ENCODE assay signal across 22 cellular contexts in genomic region chr5:175709276-175709781, GRCh38. TPM values are rescaled to one million over a fixed set of nuclear protein-coding genes. Genes with fewer than 3 reads are reported as not detected.
A peak's percentile ranks its signal among the peaks of the same experiment; 100 is the strongest.
DNase-seq lines count a peak whose midpoint lies in the region; ATAC-seq and TF ChIP-seq lines count a peak whose summit lies in the region.
"Had no signal": no experiment of that assay in that cellular context is flagged by ENCODE, and none has a peak within 500 bp of the region (broad histone marks: within the 10 kb centered on the region; RNA-seq: fewer than 3 reads in every experiment).

No MANE protein-coding gene starts in this region.

- no peaks in the 10 kb centered on the region for H3F3A ChIP-seq in SK-N-SH (replicated peaks; ENCODE audit: insufficient read depth)

- WGBS in SK-N-SH (ENCODE audit: low lambda C conversion rate): 50% methylated on average over 10 of the region's 13 CpGs

- no peak overlapping the region for H3K4me3 Mint-ChIP-seq in activated T-helper 1 cell treated with anti-CD3 and anti-CD28 coated beads, Interleukin-12 subunit alpha, Interleukin-12 subunit beta, Interleukin-2, Interleukin-4 antibody, amounts not matched to agents 30 ng/mL and 10 ng/mL and 1 ng/mL, durations not matched to agents 14 hours and 24 hours and 36 hours
- H3K4me3 Mint-ChIP-seq: activated T-cell treated with anti-CD3 and anti-CD28 coated beads, Interleukin-2, amount 50 U/mL, for 72 hours; central memory CD8-positive, alpha-beta T cell; effector memory CD8-positive, alpha-beta T cell; naive B cell had no signal

- intact Hi-C loops in activated T-helper 1 cell treated with anti-CD3 and anti-CD28 coated beads, Interleukin-12 subunit alpha, Interleukin-12 subunit beta, Interleukin-2, Interleukin-4 antibody, amounts not matched to agents 30 ng/mL and 10 ng/mL and 1 ng/mL, durations not matched to agents 14 hours and 24 hours and 36 hours (cut with micrococcal nuclease): no loop called here

- no peaks in the 10 kb centered on the region for H3K9me2 ChIP-seq in SK-N-SH

- H3K27ac Mint-ChIP-seq in activated T-helper 1 cell treated with anti-CD3 and anti-CD28 coated beads, Interleukin-12 subunit alpha, Interleukin-12 subunit beta, Interleukin-2, Interleukin-4 antibody, amounts not matched to agents 30 ng/mL and 10 ng/mL and 1 ng/mL, durations not matched to agents 14 hours and 24 hours and 36 hours: peak overlapping the region; percentile 78
- H3K27ac Mint-ChIP-seq: activated T-cell treated with anti-CD3 and anti-CD28 coated beads, Interleukin-2, amount 50 U/mL, for 72 hours; effector memory CD8-positive, alpha-beta T cell had no signal

- no peak for TF ChIP-seq CTCF in SK-N-SH (IDR thresholded peaks at IDR 0.05)

- no peak for ATAC-seq in GM18519 (IDR thresholded peaks at IDR 0.05; ENCODE audit: low FRiP score, unreplicated experiment)
- ATAC-seq: activated T-cell treated with anti-CD3 and anti-CD28 coated beads, Interleukin-2, amount 50 U/mL, for 72 hours; effector memory CD8-positive, alpha-beta T cell had no signal

- POLR2A ChIA-PET in SK-N-SH (lab: Yijun Ruan, JAX): no interaction called here

- H3K9me3 ChIP-seq in BLaER1: peaks cover 8% of the 10 kb centered on the region
- H3K9me3 ChIP-seq in SK-N-SH: no peaks in the 10 kb centered on the region
- H3K9me3 ChIP-seq: testis had no signal

- no peak overlapping the region for H2AFZ ChIP-seq in SK-N-SH (ENCODE audit: low read depth)
- H2AFZ ChIP-seq: parathyroid adenoma had no signal

- peaks cover 18% of the 10 kb centered on the region for H3K4me1 Mint-ChIP-seq in activated T-helper 1 cell treated with anti-CD3 and anti-CD28 coated beads, Interleukin-12 subunit alpha, Interleukin-12 subunit beta, Interleukin-2, Interleukin-4 antibody, amounts not matched to agents 30 ng/mL and 10 ng/mL and 1 ng/mL, durations not matched to agents 14 hours and 24 hours and 36 hours (ENCODE audit: low read depth)
- H3K4me1 Mint-ChIP-seq: central memory CD8-positive, alpha-beta T cell; naive B cell had no signal

- H3K36me3 ChIP-seq in BLaER1: peaks cover 8% of the 10 kb centered on the region
- H3K36me3 ChIP-seq in SK-N-SH (replicated peaks in 1 of 2; ENCODE audit: control insufficient read depth in 1 of 2, insufficient read depth in 2 of 2, low read length in 1 of 2): no peaks in the 10 kb centered on the region

- H3K27me3 ChIP-seq in BLaER1 (no peaks in the 10 kb centered on the region), SK-N-SH (ENCODE audit: insufficient read depth) (no peaks in the 10 kb centered on the region)
- H3K27me3 ChIP-seq: testis had no signal

- H3K27me3 Mint-ChIP-seq in activated T-helper 1 cell treated with anti-CD3 and anti-CD28 coated beads, Interleukin-12 subunit alpha, Interleukin-12 subunit beta, Interleukin-2, Interleukin-4 antibody, amounts not matched to agents 30 ng/mL and 10 ng/mL and 1 ng/mL, durations not matched to agents 14 hours and 24 hours and 36 hours (ENCODE audit: insufficient read depth): no peaks in the 10 kb centered on the region

- H3K36me3 Mint-ChIP-seq in activated T-helper 1 cell treated with anti-CD3 and anti-CD28 coated beads, Interleukin-12 subunit alpha, Interleukin-12 subunit beta, Interleukin-2, Interleukin-4 antibody, amounts not matched to agents 30 ng/mL and 10 ng/mL and 1 ng/mL, durations not matched to agents 14 hours and 24 hours and 36 hours (ENCODE audit: low read depth): peaks cover 52% of the 10 kb centered on the region

- no peak for TF ChIP-seq EP300 in SK-N-SH (IDR thresholded peaks at IDR 0.05; ENCODE audit: borderline replicate concordance in 1 of 2, low read depth in 1 of 2, low read length in 1 of 2)

- H3K4me2 ChIP-seq in BLaER1 (peak overlapping the region; percentile 71), SK-N-SH (no peak overlapping the region)

- H4K20me1 ChIP-seq in BLaER1 (no peaks in the 10 kb centered on the region), SK-N-SH (ENCODE audit: insufficient read depth) (no peaks in the 10 kb centered on the region)

- H3K4me1 ChIP-seq in BLaER1 (peaks cover 49% of the 10 kb centered on the region), SK-N-SH (ENCODE audit: control insufficient read depth in 1 of 2, insufficient read depth in 2 of 2, low read depth in 1 of 2, low read length in 1 of 2) (peaks cover 0 to 9% of the 10 kb centered on the region in 2 experiments; a peak in 1 of 4 replicates)
- H3K4me1 ChIP-seq: testis had no signal

- CTCF ChIA-PET in SK-N-SH (lab: Yijun Ruan, JAX): interaction anchor here (1.0 to 10.1 kb wide), 3 partner anchors 9 to 175 kb away, joined by 4 to 57 read pairs (median 9); no protein-coding TSS in a partner anchor

- H3K27ac ChIP-seq in BLaER1: 0 out of 2 replicates have a peak overlapping the region, but pooled peaks have one; percentile 24
- no peak overlapping the region for H3K27ac ChIP-seq in SK-N-SH (ENCODE audit: low read depth in 2 of 2, low read length in 1 of 2)
- H3K27ac ChIP-seq: parathyroid adenoma, testis had no signal

- H3K4me3 ChIP-seq in BLaER1 (no peak overlapping the region), SK-N-SH (ENCODE audit: low read depth in 2 of 2, low read length in 1 of 2) (no peak overlapping the region)
- H3K4me3 ChIP-seq: testis had no signal

- no peak for TF ChIP-seq RAD21 in SK-N-SH (IDR thresholded peaks at IDR 0.05; ENCODE audit: low read length)

- peak; percentile 14 for DNase-seq in COLO668 (lab: John Stamatoyannopoulos, UW; ENCODE audit: unreplicated experiment)
- DNase-seq in activated T-helper 1 cell treated with anti-CD3 and anti-CD28 coated beads, Interleukin-12 subunit alpha, Interleukin-12 subunit beta, Interleukin-2, Interleukin-4 antibody, amounts not matched to agents 30 ng/mL and 10 ng/mL and 1 ng/mL, durations not matched to agents 14 hours and 24 hours and 36 hours (ENCODE audit: low spot score): no peak
- DNase-seq in mesenteric fat pad (ENCODE audit: low spot score): peak; percentile 71
- DNase-seq in SK-N-SH: no peak
- DNase-seq in SHP77 treated with DMSO at 0.1 percent for 48 hours (lab: John Stamatoyannopoulos, UW): no peak
- DNase-seq in NCI-H128 (lab: John Stamatoyannopoulos, UW; ENCODE audit: unreplicated experiment): no peak
- DNase-seq: activated CD4-positive, alpha-beta T cell treated with anti-CD3 and anti-CD28 coated beads, Interleukin-2, amount 50 U/mL, for 48 hours; activated T-cell treated with anti-CD3 and anti-CD28 coated beads, Interleukin-2, amount 50 U/mL, for 72 hours; Calu3; effector memory CD8-positive, alpha-beta T cell; EL; MV-4-11; naive B cell; NCI-H2171 treated with DMSO at 0.1 percent for 48 hours; small intestine; stimulated activated CD4-positive, alpha-beta T cell treated with anti-CD3 and anti-CD28 coated beads, Interleukin-4, amount 100 ng/mL, for 24 hours; testis had no signal

- H3K79me2 ChIP-seq in SK-N-SH (ENCODE audit: insufficient read depth): no peaks in the 10 kb centered on the region
- H3K79me2 ChIP-seq: parathyroid adenoma had no signal

- H3K9ac ChIP-seq in BLaER1: no peak overlapping the region
- H3K9ac ChIP-seq in SK-N-SH: no peak overlapping the region
- H3K9ac ChIP-seq: parathyroid adenoma had no signal

- H3K9me3 Mint-ChIP-seq in activated T-helper 1 cell treated with anti-CD3 and anti-CD28 coated beads, Interleukin-12 subunit alpha, Interleukin-12 subunit beta, Interleukin-2, Interleukin-4 antibody, amounts not matched to agents 30 ng/mL and 10 ng/mL and 1 ng/mL, durations not matched to agents 14 hours and 24 hours and 36 hours: peaks cover 11% of the 10 kb centered on the region
- H3K9me3 Mint-ChIP-seq: central memory CD8-positive, alpha-beta T cell; effector memory CD8-positive, alpha-beta T cell had no signal

TF ChIP-seq in SK-N-SH, 30 proteins besides CTCF, POLR2A, EP300 and RAD21 (continues in another document):
- no peak for TF ChIP-seq FOXJ3 (CRISPR knock-in tag; IDR thresholded peaks at IDR 0.05)
- TF ChIP-seq FOXM1 (IDR thresholded peaks at IDR 0.05; ENCODE audit: low read depth): no peak
- TF ChIP-seq POLR2AphosphoS5 (IDR thresholded peaks at IDR 0.05; ENCODE audit: low read depth, low read length): no peak
- no peak for TF ChIP-seq JUND (IDR thresholded peaks at IDR 0.05)
- TF ChIP-seq RXRA (IDR thresholded peaks at IDR 0.05; ENCODE audit: borderline replicate concordance, low read depth): no peak
- TF ChIP-seq CHD2 (IDR thresholded peaks at IDR 0.05; ENCODE audit: low read length, partially characterized antibody): no peak
- TF ChIP-seq TEAD4 (IDR thresholded peaks at IDR 0.05; ENCODE audit: borderline replicate concordance, insufficient read depth): no peak
- TF ChIP-seq TCF12 (IDR thresholded peaks at IDR 0.05): no peak
- no peak for TF ChIP-seq RCOR1 (IDR thresholded peaks at IDR 0.05; ENCODE audit: low read length)
- TF ChIP-seq, protein P1, sequence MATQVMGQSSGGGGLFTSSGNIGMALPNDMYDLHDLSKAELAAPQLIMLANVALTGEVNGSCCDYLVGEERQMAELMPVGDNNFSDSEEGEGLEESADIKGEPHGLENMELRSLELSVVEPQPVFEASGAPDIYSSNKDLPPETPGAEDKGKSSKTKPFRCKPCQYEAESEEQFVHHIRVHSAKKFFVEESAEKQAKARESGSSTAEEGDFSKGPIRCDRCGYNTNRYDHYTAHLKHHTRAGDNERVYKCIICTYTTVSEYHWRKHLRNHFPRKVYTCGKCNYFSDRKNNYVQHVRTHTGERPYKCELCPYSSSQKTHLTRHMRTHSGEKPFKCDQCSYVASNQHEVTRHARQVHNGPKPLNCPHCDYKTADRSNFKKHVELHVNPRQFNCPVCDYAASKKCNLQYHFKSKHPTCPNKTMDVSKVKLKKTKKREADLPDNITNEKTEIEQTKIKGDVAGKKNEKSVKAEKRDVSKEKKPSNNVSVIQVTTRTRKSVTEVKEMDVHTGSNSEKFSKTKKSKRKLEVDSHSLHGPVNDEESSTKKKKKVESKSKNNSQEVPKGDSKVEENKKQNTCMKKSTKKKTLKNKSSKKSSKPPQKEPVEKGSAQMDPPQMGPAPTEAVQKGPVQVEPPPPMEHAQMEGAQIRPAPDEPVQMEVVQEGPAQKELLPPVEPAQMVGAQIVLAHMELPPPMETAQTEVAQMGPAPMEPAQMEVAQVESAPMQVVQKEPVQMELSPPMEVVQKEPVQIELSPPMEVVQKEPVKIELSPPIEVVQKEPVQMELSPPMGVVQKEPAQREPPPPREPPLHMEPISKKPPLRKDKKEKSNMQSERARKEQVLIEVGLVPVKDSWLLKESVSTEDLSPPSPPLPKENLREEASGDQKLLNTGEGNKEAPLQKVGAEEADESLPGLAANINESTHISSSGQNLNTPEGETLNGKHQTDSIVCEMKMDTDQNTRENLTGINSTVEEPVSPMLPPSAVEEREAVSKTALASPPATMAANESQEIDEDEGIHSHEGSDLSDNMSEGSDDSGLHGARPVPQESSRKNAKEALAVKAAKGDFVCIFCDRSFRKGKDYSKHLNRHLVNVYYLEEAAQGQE (IDR thresholded peaks at IDR 0.05; ENCODE audit: low read depth, low read length): no peak

RNA-seq across cellular contexts. Expression of gene HRH2, which starts 51.5 kb away (rescaled TPM):
- total RNA-seq in activated T-helper 1 cell treated with anti-CD3 and anti-CD28 coated beads, Interleukin-12 subunit alpha, Interleukin-12 subunit beta, Interleukin-2, Interleukin-4 antibody, amounts not matched to agents 30 ng/mL and 10 ng/mL and 1 ng/mL, durations not matched to agents 14 hours and 24 hours and 36 hours: 94.7 and 96.9 TPM in 2 replicates
- total RNA-seq in mesenteric fat pad: 12.5 TPM
- 0.08 TPM in 2 replicates for polyA plus RNA-seq in SK-N-SH (2012; rRNA removed)
- 0.06 and 0.08 TPM in 2 replicates for polyA plus RNA-seq in SK-N-SH (2012; cell fraction: cytosol; rRNA removed)
- 0.08 and 0.15 TPM in 2 replicates for polyA plus RNA-seq in SK-N-SH (2012; cell fraction: nucleus; rRNA removed)
- total RNA-seq: Calu3, fibroblast of lung had no signal

Comparison
In these comparisons a context has a peak if more than half of its experiments do, and no peak if none do; other contexts are left out.
1. DNase-seq: peak in COLO668 (single experiment) and mesenteric fat pad (single experiment); none in activated T-helper 1 cell treated with anti-CD3 and anti-CD28 coated beads, Interleukin-12 subunit alpha, Interleukin-12 subunit beta, Interleukin-2, Interleukin-4 antibody, amounts not matched to agents 30 ng/mL and 10 ng/mL and 1 ng/mL, durations not matched to agents 14 hours and 24 hours and 36 hours (single experiment), SK-N-SH (single experiment), SHP77 treated with DMSO at 0.1 percent for 48 hours (single experiment) and NCI-H128 (single experiment).